In the genomic region with DNA sequence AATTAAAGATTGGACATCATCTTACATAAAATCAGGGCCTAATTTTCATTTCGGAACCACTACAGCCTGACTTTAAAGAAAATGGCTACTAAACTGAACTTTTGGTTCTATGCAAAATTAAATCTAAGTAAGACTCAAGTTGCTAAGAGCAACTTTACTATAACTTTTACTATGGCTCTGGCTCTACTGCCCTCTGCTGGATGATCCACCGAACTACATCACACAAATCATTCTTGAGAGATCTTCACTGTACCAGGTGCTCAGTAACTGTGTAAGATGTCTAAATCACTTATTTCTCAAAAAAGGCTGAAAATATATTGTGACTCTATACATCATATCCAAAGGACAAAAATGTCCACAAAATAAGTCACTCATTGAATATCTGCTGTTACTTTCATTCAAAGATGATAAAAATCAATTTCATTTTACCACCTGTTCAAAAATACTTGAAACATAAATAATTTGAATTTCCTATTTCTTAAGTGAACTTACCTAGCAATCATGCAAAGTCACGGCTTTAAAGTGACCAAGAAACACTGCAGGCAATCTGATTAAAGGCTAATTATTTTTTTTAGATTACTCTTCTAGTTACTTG, we compare ENCODE assay signal across 8 cellular contexts. TPM values are rescaled to one million over a fixed set of nuclear protein-coding genes. Genes with fewer than 3 reads are reported as not detected.
DNase-seq lines count a peak whose midpoint lies in the region; ATAC-seq and TF ChIP-seq lines count a peak whose summit lies in the region.

No MANE protein-coding gene starts in this region.

- DNase-seq in NCI-H510A treated with DMSO at 0.1 percent for 48 hours (lab: John Stamatoyannopoulos, UW) = peak; percentile 36
- DNase-seq in NCI-H510A (lab: John Stamatoyannopoulos, UW) = no peak
- DNase-seq in NCI-H2227 treated with DMSO at 0.1 percent for 48 hours (lab: John Stamatoyannopoulos, UW) = peak; percentile 18
- DNase-seq in activated CD4-positive, alpha-beta T cell treated with anti-CD3 and anti-CD28 coated beads for 48 hours = peak; percentile 78
- peak; percentile 74 for DNase-seq in colonic mucosa
- peak; percentile 58 for DNase-seq in lung (ENCODE audit: low spot score)
- peak; percentile 25 to 32 for DNase-seq in stimulated activated CD8-positive, alpha-beta memory T cell treated with anti-CD3 and anti-CD28 coated beads, Interleukin-15, amount 100 ng/mL, for 48 hours (ENCODE audit: low read depth in 2 of 2)

- H3K36me3 ChIP-seq in colonic mucosa (no peaks in the 10 kb centered on the region), lung (ENCODE audit: control insufficient read depth in 2 of 2, insufficient read depth in 2 of 2, low read length in 2 of 2) (peaks cover 9 to 11% of the 10 kb centered on the region in 2 donors)

- no peaks in the 10 kb centered on the region for H3K4me1 ChIP-seq in colonic mucosa
- peaks cover 0 to 4% of the 10 kb centered on the region in 2 donors for H3K4me1 ChIP-seq in lung (ENCODE audit: control insufficient read depth in 2 of 2, insufficient read depth in 2 of 2, low read length in 2 of 2)

- H3K27ac ChIP-seq in colonic mucosa = no peak overlapping the region
- H3K27ac ChIP-seq in lung (ENCODE audit: low read depth in 1 of 2, low read length in 1 of 2) = no peak overlapping the region

- intact Hi-C loops in colonic mucosa (cut with DNase I) = loop anchor here (2.0 to 10.0 kb wide), 2 partner anchors 145 to 311 kb away; a partner anchor contains a TSS

- ATAC-seq in HG02870 (IDR thresholded peaks at IDR 0.05; ENCODE audit: unreplicated experiment) (peak; percentile 67), lung (ENCODE audit: insufficient read depth, low FRiP score) (peak; percentile 76)

- H3K9ac ChIP-seq in colonic mucosa (ENCODE audit: low read depth in 2 of 2, low read length in 2 of 2) = no peak overlapping the region

- 18 to 34% methylated on average over 3 of the region's 3 CpGs for WGBS in lung, 2 donors

- H3K27me3 ChIP-seq in colonic mucosa = no peaks in the 10 kb centered on the region
- H3K27me3 ChIP-seq in lung (ENCODE audit: control insufficient read depth, insufficient read depth) = no peaks in the 10 kb centered on the region

- TF ChIP-seq CTCF in colonic mucosa (IDR thresholded peaks at IDR 0.05) (peak; percentile 83), lung (IDR thresholded peaks at IDR 0.05; ENCODE audit: control extremely low read depth, extremely low read depth) (peak; percentile 71)

- H3K4me3 ChIP-seq in colonic mucosa = no peak overlapping the region
- no peak overlapping the region for H3K4me3 ChIP-seq in lung

- H3K9me3 ChIP-seq in colonic mucosa = no peaks in the 10 kb centered on the region
- H3K9me3 ChIP-seq in lung (ENCODE audit: control insufficient read depth in 2 of 2, insufficient read depth in 1 of 2, low read length in 1 of 2) = no peaks in the 10 kb centered on the region

RNA-seq across cellular contexts. Expression of a gene that starts 13.5 kb away (rescaled TPM):
- total RNA-seq in colonic mucosa (10 to 100 TPM; 27.8 to 31.6 TPM), lung (10 to 100 TPM; 25.3 to 27.6 TPM)
- 10 to 100 TPM; 26.0 to 71.0 TPM for polyA plus RNA-seq in lung
